18 cellular contexts compared by ENCODE assay signal in genomic region chr11:15309296-15309695, GRCh38.
"Had no signal": no experiment of that assay in that cellular context is flagged by ENCODE, and none has a peak within 500 bp of the region (broad histone marks: within the 10 kb centered on the region; RNA-seq: fewer than 3 reads in every experiment).

No MANE protein-coding gene starts in this region.

- H3K4me1 ChIP-seq: right atrium auricular region, tibial artery, uterus had no signal

- H3K27me3 Mint-ChIP-seq: activated naive CD8-positive, alpha-beta T cell treated with anti-CD3 and anti-CD28 coated beads for 36 hours; dendritic cell treated with granulocyte-macrophage colony-stimulating factor and Interleukin-4, amounts not matched to agents 40 ng/mL and 50 ng/mL, for 4 days had no signal

- H3K4me3 ChIP-seq: right atrium auricular region, skin epidermis, tibial artery, uterus had no signal

- H3K36me3 ChIP-seq: right atrium auricular region, tibial artery, uterus had no signal

- H3K4me3 Mint-ChIP-seq: activated B cell treated with CpG ODN at 0.5 μM for 24 hours; activated CD4-positive, alpha-beta T cell treated with anti-CD3 and anti-CD28 coated beads, Interleukin-2, amount 10 ng/mL, durations not matched to agents 24 days and 14 days; activated naive CD8-positive, alpha-beta T cell treated with anti-CD3 and anti-CD28 coated beads for 36 hours; activated T-cell treated with anti-CD3 and anti-CD28 coated beads, Interleukin-2, amount 50 U/mL, for 72 hours; dendritic cell treated with granulocyte-macrophage colony-stimulating factor and Interleukin-4, amounts not matched to agents 40 ng/mL and 50 ng/mL, for 4 days; natural killer cell had no signal

- H3K27ac ChIP-seq: right atrium auricular region, skin epidermis, tibial artery, uterus had no signal

- H3K27ac Mint-ChIP-seq: activated B cell treated with CpG ODN at 0.5 μM for 24 hours; activated CD4-positive, alpha-beta T cell treated with anti-CD3 and anti-CD28 coated beads, Interleukin-2, amount 10 ng/mL, durations not matched to agents 24 days and 14 days; activated naive CD8-positive, alpha-beta T cell treated with anti-CD3 and anti-CD28 coated beads for 36 hours; activated T-cell treated with anti-CD3 and anti-CD28 coated beads, Interleukin-2, amount 50 U/mL, for 72 hours; dendritic cell treated with granulocyte-macrophage colony-stimulating factor and Interleukin-4, amounts not matched to agents 40 ng/mL and 50 ng/mL, for 4 days; natural killer cell had no signal

- H3K36me3 Mint-ChIP-seq: activated naive CD8-positive, alpha-beta T cell treated with anti-CD3 and anti-CD28 coated beads for 36 hours; natural killer cell had no signal

- ATAC-seq: activated T-cell treated with anti-CD3 and anti-CD28 coated beads, Interleukin-2, amount 50 U/mL, for 72 hours; natural killer cell had no signal

- H3K27me3 ChIP-seq: right atrium auricular region, tibial artery, uterus had no signal

- DNase-seq: activated B cell treated with CpG ODN at 0.5 μM for 24 hours; activated CD4-positive, alpha-beta T cell treated with anti-CD3 and anti-CD28 coated beads, Interleukin-2, amount 10 ng/mL, durations not matched to agents 24 days and 14 days; activated CD8-positive, alpha-beta memory T cell treated with anti-CD3 and anti-CD28 coated beads, Interleukin-2, amount 50 U/mL, for 48 hours; activated gamma-delta T cell; activated naive CD8-positive, alpha-beta T cell treated with anti-CD3 and anti-CD28 coated beads for 36 hours; activated T-cell treated with anti-CD3 and anti-CD28 coated beads, Interleukin-2, amount 50 U/mL, for 72 hours; anterior cingulate cortex; effector memory CD4-positive, alpha-beta T cell; islet precursor cell; natural killer cell; stimulated activated CD4-positive, alpha-beta T cell treated with anti-CD3 and anti-CD28 coated beads, Interleukin-4, amount 100 ng/mL, for 24 hours; stimulated activated naive CD4-positive, alpha-beta T cell; T-helper 1 cell; tibial artery; uterus had no signal

- H3K9me3 ChIP-seq: tibial artery, uterus had no signal

- H3K4me1 Mint-ChIP-seq: activated B cell treated with CpG ODN at 0.5 μM for 24 hours; activated CD4-positive, alpha-beta T cell treated with anti-CD3 and anti-CD28 coated beads, Interleukin-2, amount 10 ng/mL, durations not matched to agents 24 days and 14 days; natural killer cell had no signal

- H3K9me3 Mint-ChIP-seq: activated CD4-positive, alpha-beta T cell treated with anti-CD3 and anti-CD28 coated beads, Interleukin-2, amount 10 ng/mL, durations not matched to agents 24 days and 14 days; activated naive CD8-positive, alpha-beta T cell treated with anti-CD3 and anti-CD28 coated beads for 36 hours had no signal
